ENCODE assay signal across 8 cellular contexts in genomic region chr1:111738436-111739221, GRCh38.
DNase-seq lines count a peak whose midpoint lies in the region; ATAC-seq and TF ChIP-seq lines count a peak whose summit lies in the region.

No MANE protein-coding gene starts in this region.

- H3K36me3 ChIP-seq in effector memory CD4-positive, alpha-beta T cell (ENCODE audit: control insufficient read depth, insufficient read depth, low read length) = no peaks in the 10 kb centered on the region

- H3K27me3 ChIP-seq in effector memory CD4-positive, alpha-beta T cell (replicated peaks; ENCODE audit: control insufficient read depth, insufficient read depth, low read length, poor library complexity, severe bottlenecking) = no peaks in the 10 kb centered on the region

- H3K4me1 ChIP-seq in effector memory CD4-positive, alpha-beta T cell (ENCODE audit: control insufficient read depth, insufficient read depth, low read length, poor library complexity, severe bottlenecking) = peaks cover 13% of the 10 kb centered on the region

- ATAC-seq in GM18520 (IDR thresholded peaks at IDR 0.05; ENCODE audit: unreplicated experiment) (peak; percentile 30), HG02973 (IDR thresholded peaks at IDR 0.05; ENCODE audit: unreplicated experiment) (peak; percentile 26)

- peak overlapping the region; percentile 67 for H3K4me3 ChIP-seq in AG10803 (ENCODE audit: low read length)
- peak overlapping the region; percentile 88 for H3K4me3 ChIP-seq in effector memory CD4-positive, alpha-beta T cell (ENCODE audit: insufficient read depth, low read depth, low read length, poor library complexity, severe bottlenecking)

- peak overlapping the region; percentile 56 for H3K27ac ChIP-seq in effector memory CD4-positive, alpha-beta T cell (ENCODE audit: insufficient read depth, low read length, poor library complexity, severe bottlenecking)

- no peak for TF ChIP-seq CTCF in AG10803 (conservative IDR thresholded peaks at IDR 0.05; ENCODE audit: low read length)

- H3K9me3 ChIP-seq in effector memory CD4-positive, alpha-beta T cell (ENCODE audit: control insufficient read depth, low read length) = no peaks in the 10 kb centered on the region

- peak; percentile 49 for DNase-seq in AG10803 (ENCODE audit: low read depth)
- DNase-seq in NCI-H2171 (lab: John Stamatoyannopoulos, UW) = peak; percentile 87
- DNase-seq in activated CD4-positive, CD25-positive, alpha-beta regulatory T cell treated with anti-CD3 and anti-CD28 coated beads, Interleukin-2, amount 50 U/mL, for 72 hours = peak; percentile 65
- DNase-seq in effector memory CD4-positive, alpha-beta T cell = peak; percentile 33 to 47 (median 37)
- DNase-seq in medulla oblongata (ENCODE audit: extremely low spot score) = peak; percentile 64
- peak; percentile 34 for DNase-seq in stimulated activated naive CD4-positive, alpha-beta T cell treated with Interleukin-2 at 50 U/mL for 16 hours (lab: John Stamatoyannopoulos, UW)

Comparison
In these comparisons a context has a peak if more than half of its experiments do, and no peak if none do; other contexts are left out.
1. Peak in every context shown above with its lines: DNase-seq, ATAC-seq, H3K4me3 ChIP-seq and H3K27ac ChIP-seq.
2. DNase-seq: peak in every context shown above with its lines; median percentile 87 in NCI-H2171; 65 in activated CD4-positive, CD25-positive, alpha-beta regulatory T cell treated with anti-CD3 and anti-CD28 coated beads, Interleukin-2, amount 50 U/mL, for 72 hours; 64 in medulla oblongata; 49 in AG10803; 37 in effector memory CD4-positive, alpha-beta T cell; 34 in stimulated activated naive CD4-positive, alpha-beta T cell treated with Interleukin-2 at 50 U/mL for 16 hours.